1 cellular context compared by ENCODE assay signal in genomic region chr2:130337735-130338325, GRCh38.
TF ChIP-seq lines count a peak whose summit lies in the region.

No MANE protein-coding gene starts in this region.

TF ChIP-seq in HepG2, 621 proteins besides CTCF, POLR2A, EP300 and RAD21 (continued from another document):
- TF ChIP-seq ZNF776 (CRISPR knock-in tag; IDR thresholded peaks at IDR 0.05) (no peak), NONO (IDR thresholded peaks at IDR 0.05) (no peak), NONO (CRISPR knock-in tag; conservative IDR thresholded peaks at IDR 0.05) (no peak), ZKSCAN5 (CRISPR knock-in tag; IDR thresholded peaks at IDR 0.05) (no peak), HOMEZ (CRISPR knock-in tag; IDR thresholded peaks at IDR 0.05; ENCODE audit: low read depth) (no peak)
